16 cellular contexts compared by ENCODE assay signal in genomic region chr3:46375814-46376213, GRCh38. TPM values are rescaled to one million over a fixed set of nuclear protein-coding genes. Genes with fewer than 3 reads are reported as not detected.
DNase-seq lines count a peak whose midpoint lies in the region; ATAC-seq and TF ChIP-seq lines count a peak whose summit lies in the region.
"Had no signal": no experiment of that assay in that cellular context is flagged by ENCODE, and none has a peak within 500 bp of the region (broad histone marks: within the 10 kb centered on the region; RNA-seq: fewer than 3 reads in every experiment).

No MANE protein-coding gene starts in this region.

- ATAC-seq in CD8-positive, alpha-beta T cell = no peak
- ATAC-seq in effector memory CD8-positive, alpha-beta T cell (replicated peaks) = peak; percentile 52

- H3K79me2 ChIP-seq in Loucy (ENCODE audit: insufficient read depth, low read length) = no peaks in the 10 kb centered on the region

- H3K27me3 Mint-ChIP-seq in activated CD4-positive, alpha-beta T cell treated with anti-CD3 and anti-CD28 coated beads, Interleukin-2, amount 10 ng/mL, durations not matched to agents 7 days and 5 days = peaks cover 29% of the 10 kb centered on the region
- no peaks in the 10 kb centered on the region for H3K27me3 Mint-ChIP-seq in CD8-positive, alpha-beta T cell (ENCODE audit: low read depth)
- no peaks in the 10 kb centered on the region for H3K27me3 Mint-ChIP-seq in effector memory CD8-positive, alpha-beta T cell

- CTCF ChIA-PET in activated CD4-positive, alpha-beta T cell treated with anti-CD3 and anti-CD28 coated beads, Interleukin-2, amount 10 ng/mL, durations not matched to agents 7 days and 5 days (lab: Charles Lee) = interaction anchor here (1.0 kb wide), 1 partner anchor 161 kb away, joined by 4 read pairs; no protein-coding TSS in a partner anchor
- CTCF ChIA-PET in CD8-positive, alpha-beta T cell (lab: Charles Lee) = interaction anchor here (2.9 kb wide), 1 partner anchor 99 kb away, joined by 10 read pairs; no protein-coding TSS in a partner anchor

- peaks cover 30% of the 10 kb centered on the region for H3K4me1 ChIP-seq in CD8-positive, alpha-beta T cell (ENCODE audit: insufficient read depth, low read length)
- peaks cover 64% of the 10 kb centered on the region for H3K4me1 ChIP-seq in Loucy (ENCODE audit: insufficient read depth, low read length, poor library complexity, severe bottlenecking)

- H3K4me2 ChIP-seq in Loucy (ENCODE audit: low read depth, low read length, poor library complexity, severe bottlenecking) = peak overlapping the region; percentile 59

- H3K36me3 ChIP-seq in CD8-positive, alpha-beta T cell (ENCODE audit: insufficient read depth, low read length) = no peaks in the 10 kb centered on the region
- no peaks in the 10 kb centered on the region for H3K36me3 ChIP-seq in Loucy (ENCODE audit: insufficient read depth, low read length)

- H3K9ac ChIP-seq in Loucy (ENCODE audit: low read depth, low read length, poor library complexity, severe bottlenecking) = peak overlapping the region; percentile 61

- H3K9me3 ChIP-seq in CD8-positive, alpha-beta T cell (ENCODE audit: low read length) = no peaks in the 10 kb centered on the region
- H3K9me3 ChIP-seq in Loucy (ENCODE audit: insufficient read depth, low read depth, low read length) = no peaks in the 10 kb centered on the region

- H2AFZ ChIP-seq in Loucy (ENCODE audit: low read length) = peak overlapping the region; percentile 31; the same call in 1 of the 2 replicates

- peaks cover 57% of the 10 kb centered on the region for H3K4me1 Mint-ChIP-seq in activated CD4-positive, alpha-beta T cell treated with anti-CD3 and anti-CD28 coated beads, Interleukin-2, amount 10 ng/mL, durations not matched to agents 7 days and 5 days
- H3K4me1 Mint-ChIP-seq in CD8-positive, alpha-beta T cell (ENCODE audit: low read depth) = peaks cover 71% of the 10 kb centered on the region
- H3K4me1 Mint-ChIP-seq in effector memory CD8-positive, alpha-beta T cell (ENCODE audit: low read depth in 2 of 2) = peaks cover 52 to 71% of the 10 kb centered on the region in 2 donors

- DNase-seq in activated CD4-positive, alpha-beta T cell treated with anti-CD3 and anti-CD28 coated beads, Interleukin-2, amount 10 ng/mL, durations not matched to agents 7 days and 5 days = no peak
- DNase-seq in activated CD4-positive, alpha-beta T cell treated with anti-CD3 and anti-CD28 coated beads for 1 hour = no peak
- DNase-seq in CD8-positive, alpha-beta T cell = no peak
- DNase-seq in effector memory CD8-positive, alpha-beta T cell = no peak
- DNase-seq in HPDE6-E6E7 (ENCODE audit: extremely low spot score) (no peak), CD1c-positive myeloid dendritic cell (ENCODE audit: extremely low spot score) (no peak)
- DNase-seq in stimulated activated CD4-positive, alpha-beta T cell treated with anti-CD3 and anti-CD28 coated beads, Interleukin-4, amount 100 ng/mL, for 1 hour = no peak
- DNase-seq: C1 segment of cervical spinal cord, H7, Karpas-422, NCI-H187, NCI-H345, NCI-H526, SHP77 had no signal

- peak overlapping the region; percentile 33 for H3K27ac Mint-ChIP-seq in activated CD4-positive, alpha-beta T cell treated with anti-CD3 and anti-CD28 coated beads, Interleukin-2, amount 10 ng/mL, durations not matched to agents 7 days and 5 days
- H3K27ac Mint-ChIP-seq in CD8-positive, alpha-beta T cell = peak overlapping the region; percentile 58
- H3K27ac Mint-ChIP-seq in effector memory CD8-positive, alpha-beta T cell = peak overlapping the region; percentile 89 to 92

- H3K9me3 Mint-ChIP-seq in activated CD4-positive, alpha-beta T cell treated with anti-CD3 and anti-CD28 coated beads, Interleukin-2, amount 10 ng/mL, durations not matched to agents 7 days and 5 days = no peaks in the 10 kb centered on the region
- no peaks in the 10 kb centered on the region for H3K9me3 Mint-ChIP-seq in CD8-positive, alpha-beta T cell
- H3K9me3 Mint-ChIP-seq in effector memory CD8-positive, alpha-beta T cell = no peaks in the 10 kb centered on the region

- intact Hi-C loops in CD8-positive, alpha-beta T cell (cut with DNase I, micrococcal nuclease) = loop anchor here in 1 of 2 experiments (10.0 kb wide), 1 partner anchor 611 kb away; no protein-coding TSS in a partner anchor

- H3K9me2 ChIP-seq in Loucy (replicated peaks; ENCODE audit: low read depth, low read length) = no peaks in the 10 kb centered on the region

- H3F3A ChIP-seq in Loucy (ENCODE audit: low read depth) = peaks cover 7% of the 10 kb centered on the region

- no peaks in the 10 kb centered on the region for H3K27me3 ChIP-seq in CD8-positive, alpha-beta T cell (ENCODE audit: insufficient read depth, low read length)
- H3K27me3 ChIP-seq in Loucy (ENCODE audit: insufficient read depth, low read length, poor library complexity, severe bottlenecking) = no peaks in the 10 kb centered on the region

- no peak overlapping the region for H3K27ac ChIP-seq in CD8-positive, alpha-beta T cell (ENCODE audit: low read depth, low read length)

- H4K20me1 ChIP-seq in Loucy (ENCODE audit: insufficient read depth, low read length, poor library complexity, severe bottlenecking) = no peaks in the 10 kb centered on the region

- H3K36me3 Mint-ChIP-seq in activated CD4-positive, alpha-beta T cell treated with anti-CD3 and anti-CD28 coated beads, Interleukin-2, amount 10 ng/mL, durations not matched to agents 7 days and 5 days (ENCODE audit: low read depth) = peaks cover 9% of the 10 kb centered on the region
- H3K36me3 Mint-ChIP-seq in CD8-positive, alpha-beta T cell = peaks cover 7% of the 10 kb centered on the region
- peaks cover 41% of the 10 kb centered on the region for H3K36me3 Mint-ChIP-seq in effector memory CD8-positive, alpha-beta T cell (ENCODE audit: insufficient read depth)

- H3K4me3 Mint-ChIP-seq in activated CD4-positive, alpha-beta T cell treated with anti-CD3 and anti-CD28 coated beads, Interleukin-2, amount 10 ng/mL, durations not matched to agents 7 days and 5 days = no peak overlapping the region
- H3K4me3 Mint-ChIP-seq in CD8-positive, alpha-beta T cell = peak overlapping the region; percentile 40
- H3K4me3 Mint-ChIP-seq in effector memory CD8-positive, alpha-beta T cell = peak overlapping the region; percentile 82 to 83

- no peak overlapping the region for H3K4me3 ChIP-seq in CD8-positive, alpha-beta T cell (ENCODE audit: low read depth, low read length)
- peak overlapping the region; percentile 53 for H3K4me3 ChIP-seq in Loucy (ENCODE audit: low read length, poor library complexity, severe bottlenecking)

- TF ChIP-seq CTCF in CD8-positive, alpha-beta T cell (IDR thresholded peaks at IDR 0.05) = no peak
- no peak for TF ChIP-seq CTCF in Loucy (conservative IDR thresholded peaks at IDR 0.05; ENCODE audit: low read length)

- POLR2A ChIA-PET in activated CD4-positive, alpha-beta T cell treated with anti-CD3 and anti-CD28 coated beads, Interleukin-2, amount 10 ng/mL, durations not matched to agents 7 days and 5 days (lab: Charles Lee) = no interaction called here
- POLR2A ChIA-PET in CD8-positive, alpha-beta T cell (lab: Charles Lee) = no interaction called here

RNA-seq across cellular contexts. Expression of gene CCR5, which starts 5.1 kb away (rescaled TPM):
- 10 to 100 TPM; 21.6 to 25.2 TPM for total RNA-seq in activated CD4-positive, alpha-beta T cell treated with anti-CD3 and anti-CD28 coated beads, Interleukin-2, amount 10 ng/mL, durations not matched to agents 7 days and 5 days
- total RNA-seq in CD8-positive, alpha-beta T cell = 1 to 10 TPM; 6.7 to 7.5 TPM
- total RNA-seq: H7, OCI-LY7 had no signal

RNA-seq across cellular contexts. Expression of gene CCR2, which starts 21.9 kb away (rescaled TPM):
- total RNA-seq in activated CD4-positive, alpha-beta T cell treated with anti-CD3 and anti-CD28 coated beads, Interleukin-2, amount 10 ng/mL, durations not matched to agents 7 days and 5 days = 10 to 100 TPM; 28.6 to 29.1 TPM
- total RNA-seq in CD8-positive, alpha-beta T cell = under 1 TPM; 0.62 to 0.67 TPM
- total RNA-seq: H7, OCI-LY7 had no signal

RNA-seq across cellular contexts. Expression of gene CCRL2, which starts 31.2 kb away (rescaled TPM):
- 1 to 10 TPM; 5.3 to 5.8 TPM for total RNA-seq in activated CD4-positive, alpha-beta T cell treated with anti-CD3 and anti-CD28 coated beads, Interleukin-2, amount 10 ng/mL, durations not matched to agents 7 days and 5 days
- total RNA-seq in CD8-positive, alpha-beta T cell = 1 to 10 TPM; 5.3 to 6.6 TPM
- total RNA-seq: H7 had no signal

Comparison
In these comparisons a context has a peak if more than half of its experiments do, and no peak if none do; other contexts are left out.
1. H3K27ac Mint-ChIP-seq: peak in every context shown above with its lines; median percentile 90 in effector memory CD8-positive, alpha-beta T cell; 58 in CD8-positive, alpha-beta T cell; 33 in activated CD4-positive, alpha-beta T cell treated with anti-CD3 and anti-CD28 coated beads, Interleukin-2, amount 10 ng/mL, durations not matched to agents 7 days and 5 days.
2. RNA of gene CCR2, which starts 21.9 kb away (total RNA-seq): 28.6 to 29.1 TPM in activated CD4-positive, alpha-beta T cell treated with anti-CD3 and anti-CD28 coated beads, Interleukin-2, amount 10 ng/mL, durations not matched to agents 7 days and 5 days; 0.62 to 0.67 TPM in CD8-positive, alpha-beta T cell; every median in the first group is over 10 times any median in the second.